Comparison of ENCODE assay signal across 21 cellular contexts in the genomic region with DNA sequence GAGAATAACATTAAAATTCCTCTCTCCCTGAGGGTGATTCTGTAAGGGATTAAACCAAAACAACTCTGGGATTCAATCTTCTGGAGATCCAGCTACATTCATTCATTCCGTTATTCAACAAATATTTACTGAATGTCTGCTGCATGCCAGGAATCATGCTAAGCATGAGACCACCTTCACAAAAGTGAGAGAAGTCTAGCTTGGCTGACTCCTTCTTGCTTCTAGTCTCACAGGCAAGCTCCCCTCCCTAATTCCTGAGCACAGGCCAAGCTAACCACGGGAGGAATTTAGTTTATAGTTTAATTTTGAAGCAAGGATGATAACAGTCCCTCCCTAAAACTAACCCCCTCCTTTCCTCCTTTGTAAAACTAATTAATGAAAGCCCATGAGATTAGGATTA.
"Had no signal": no experiment of that assay in that cellular context is flagged by ENCODE, and none has a peak within 500 bp of the region (broad histone marks: within the 10 kb centered on the region; RNA-seq: fewer than 3 reads in every experiment).

No MANE protein-coding gene starts in this region.

- H3K9me3 ChIP-seq: body of pancreas, gastrocnemius medialis had no signal

- H3K36me3 ChIP-seq: gastrocnemius medialis, left lung, right atrium auricular region, stomach, upper lobe of left lung had no signal

- H3K27me3 Mint-ChIP-seq: activated CD4-positive, alpha-beta T cell treated with anti-CD3 and anti-CD28 coated beads, Interleukin-2, amount 10 ng/mL, durations not matched to agents 24 days and 14 days had no signal

- H3K9me3 Mint-ChIP-seq: activated CD4-positive, alpha-beta T cell treated with anti-CD3 and anti-CD28 coated beads, Interleukin-2, amount 10 ng/mL, durations not matched to agents 24 days and 14 days; activated CD8-positive, alpha-beta T cell treated with anti-CD3 and anti-CD28 coated beads for 36 hours had no signal

- FAIRE-seq: keratinocyte had no signal

- H3K4me1 Mint-ChIP-seq: activated CD4-positive, alpha-beta T cell treated with anti-CD3 and anti-CD28 coated beads, Interleukin-2, amount 10 ng/mL, durations not matched to agents 24 days and 14 days had no signal

- H3K27me3 ChIP-seq: body of pancreas, gastrocnemius medialis, left lung, right atrium auricular region, stomach, upper lobe of left lung had no signal

- H3K4me3 ChIP-seq: body of pancreas, dorsolateral prefrontal cortex, gastrocnemius medialis, left lung, right atrium auricular region, skin epidermis, stomach, upper lobe of left lung had no signal

- H3K27ac ChIP-seq: body of pancreas, dorsolateral prefrontal cortex, epithelial cell of prostate, gastrocnemius medialis, left lung, right atrium auricular region, skin epidermis, stomach, upper lobe of left lung had no signal

- DNase-seq: activated CD4-positive, alpha-beta T cell treated with anti-CD3 and anti-CD28 coated beads, Interleukin-2, amount 10 ng/mL, durations not matched to agents 24 days and 14 days; activated CD8-positive, alpha-beta memory T cell treated with anti-CD3 and anti-CD28 coated beads, Interleukin-2, amount 50 U/mL, for 48 hours; activated CD8-positive, alpha-beta T cell treated with anti-CD3 and anti-CD28 coated beads for 36 hours; activated effector memory CD4-positive, alpha-beta T cell treated with Interleukin-2 at 50 U/mL for 16 hours; activated naive CD4-positive, alpha-beta T cell treated with anti-CD3 and anti-CD28 coated beads, Interleukin-2, amount 50 U/mL, for 16 hours; activated T-cell treated with anti-CD3 and anti-CD28 coated beads, Interleukin-2, amount 50 U/mL, for 48 hours; body of pancreas; dorsolateral prefrontal cortex; gastrocnemius medialis; head of caudate nucleus; left lung; midbrain; occipital lobe; posterior cingulate gyrus; stomach; T-helper 1 cell; upper lobe of left lung had no signal

- H3K27ac Mint-ChIP-seq: activated CD4-positive, alpha-beta T cell treated with anti-CD3 and anti-CD28 coated beads, Interleukin-2, amount 10 ng/mL, durations not matched to agents 24 days and 14 days; activated CD8-positive, alpha-beta T cell treated with anti-CD3 and anti-CD28 coated beads for 36 hours had no signal

- H3K4me1 ChIP-seq: body of pancreas, gastrocnemius medialis, left lung, upper lobe of left lung had no signal

- ATAC-seq: activated CD8-positive, alpha-beta T cell treated with anti-CD3 and anti-CD28 coated beads for 36 hours; body of pancreas; gastrocnemius medialis had no signal

- H3K4me3 Mint-ChIP-seq: activated CD4-positive, alpha-beta T cell treated with anti-CD3 and anti-CD28 coated beads, Interleukin-2, amount 10 ng/mL, durations not matched to agents 24 days and 14 days; activated CD8-positive, alpha-beta T cell treated with anti-CD3 and anti-CD28 coated beads for 36 hours had no signal
